ENCODE assay signal across 8 cellular contexts in genomic region chr20:33862709-33863403, GRCh38. TPM values are rescaled to one million over a fixed set of nuclear protein-coding genes. Genes with fewer than 3 reads are reported as not detected.
A peak's percentile ranks its signal among the peaks of the same experiment; 100 is the strongest.
DNase-seq lines count a peak whose midpoint lies in the region; ATAC-seq and TF ChIP-seq lines count a peak whose summit lies in the region.

No MANE protein-coding gene starts in this region.

- H3K27me3 Mint-ChIP-seq in CD8-positive, alpha-beta memory T cell: peaks cover 0 to 1% of the 10 kb centered on the region in 2 donors

- no peaks in the 10 kb centered on the region for H3K27me3 ChIP-seq in CD8-positive, alpha-beta memory T cell (ENCODE audit: insufficient read depth, low read length, poor library complexity, severe bottlenecking)
- H3K27me3 ChIP-seq in iPS DF 6.9 (ENCODE audit: control insufficient read depth, insufficient read depth, low read length) (no peaks in the 10 kb centered on the region), smooth muscle cell (ENCODE audit: low read depth) (no peaks in the 10 kb centered on the region)

- no peaks in the 10 kb centered on the region for H3K9me3 Mint-ChIP-seq in CD8-positive, alpha-beta memory T cell

- H3K27ac ChIP-seq in CD8-positive, alpha-beta memory T cell (ENCODE audit: low read depth, low read length): no peak overlapping the region
- H3K27ac ChIP-seq in iPS DF 6.9 (ENCODE audit: low read length): no peak overlapping the region
- no peak overlapping the region for H3K27ac ChIP-seq in smooth muscle cell (ENCODE audit: low read depth)

- H3K4me3 Mint-ChIP-seq in CD8-positive, alpha-beta memory T cell: no peak overlapping the region

- H4K20me1 ChIP-seq in smooth muscle cell (ENCODE audit: low read depth): no peaks in the 10 kb centered on the region

- H3K9ac ChIP-seq in smooth muscle cell (ENCODE audit: low read depth): no peak overlapping the region

- H3K9me3 ChIP-seq in CD8-positive, alpha-beta memory T cell (ENCODE audit: low read length): no peaks in the 10 kb centered on the region
- no peaks in the 10 kb centered on the region for H3K9me3 ChIP-seq in iPS DF 6.9 (ENCODE audit: control insufficient read depth, insufficient read depth, low read length)
- H3K9me3 ChIP-seq in smooth muscle cell (replicated peaks; ENCODE audit: low read depth): no peaks in the 10 kb centered on the region

- POLR2A ChIA-PET in CD8-positive, alpha-beta memory T cell (lab: Charles Lee): no interaction called here

- H3K4me1 Mint-ChIP-seq in CD8-positive, alpha-beta memory T cell: peaks cover 21 to 22% (median 21%) of the 10 kb centered on the region in 3 donors

- no peaks in the 10 kb centered on the region for H3K36me3 ChIP-seq in CD8-positive, alpha-beta memory T cell (ENCODE audit: insufficient read depth, low read length)
- no peaks in the 10 kb centered on the region for H3K36me3 ChIP-seq in iPS DF 6.9 (ENCODE audit: control insufficient read depth, insufficient read depth, low read length)
- no peaks in the 10 kb centered on the region for H3K36me3 ChIP-seq in smooth muscle cell (ENCODE audit: low read depth)

- no peak overlapping the region for H3K4me3 ChIP-seq in CD8-positive, alpha-beta memory T cell (ENCODE audit: low read length)
- H3K4me3 ChIP-seq in astrocyte of the cerebellum (ENCODE audit: low read depth, low read length) (peak overlapping the region; percentile 14), iPS DF 6.9 (ENCODE audit: low read length) (peak overlapping the region; percentile 24; the same call in 1 of the 2 replicates), smooth muscle cell (peak overlapping the region; percentile 6)

- H3K4me1 ChIP-seq in CD8-positive, alpha-beta memory T cell (ENCODE audit: insufficient read depth, low read length): peaks cover 28% of the 10 kb centered on the region
- H3K4me1 ChIP-seq in iPS DF 6.9 (ENCODE audit: control insufficient read depth, insufficient read depth, low read length) (peaks cover 5% of the 10 kb centered on the region), smooth muscle cell (ENCODE audit: low read depth) (peaks cover 4% of the 10 kb centered on the region)

- no CpG with 5 or more reads among the region's 32 CpGs for WGBS in iPS DF 6.9 (ENCODE audit: insufficient coverage, insufficient read length)
- 46% methylated on average over 24 of the region's 32 CpGs for WGBS in smooth muscle cell (ENCODE audit: low lambda C conversion rate)

- CTCF ChIA-PET in CD8-positive, alpha-beta memory T cell (lab: Charles Lee): interaction anchor here (0.9 to 1.6 kb wide), 3 partner anchors 10 to 36 kb away, joined by 3 to 5 read pairs (median 4); no protein-coding TSS in a partner anchor

- H3F3A ChIP-seq in smooth muscle cell (ENCODE audit: low read depth): peaks cover 8% of the 10 kb centered on the region

- peak overlapping the region; percentile 26 for H2AFZ ChIP-seq in smooth muscle cell (ENCODE audit: low read depth)

- peaks cover 0 to 8% (median 0%) of the 10 kb centered on the region in 3 donors for H3K36me3 Mint-ChIP-seq in CD8-positive, alpha-beta memory T cell

- in situ Hi-C loops in astrocyte of the cerebellum (cut with HindIII; ENCODE audit: low sequenced_read_pairs): no loop called here

- peak in 4 of 5 donors; percentile 19 to 59 (median 32) for DNase-seq in CD8-positive, alpha-beta memory T cell
- DNase-seq in astrocyte of the cerebellum (ENCODE audit: low read depth) (peak; percentile 62), iPS DF 6.9 (ENCODE audit: low read depth, low spot score) (peak; percentile 31), smooth muscle cell (lab: John Stamatoyannopoulos, UW; ENCODE audit: unreplicated experiment) (peak; percentile 14), NCI-H2029 (lab: John Stamatoyannopoulos, UW) (no peak)

- H3K27ac Mint-ChIP-seq in CD8-positive, alpha-beta memory T cell: no peak overlapping the region

- ATAC-seq in HG03280 (IDR thresholded peaks at IDR 0.05; ENCODE audit: unreplicated experiment) (peak; percentile 55), SK-N-SH treated with all-trans-retinoic acid at 6 μM for 48 hours (peak; percentile 80), GM21447 (IDR thresholded peaks at IDR 0.05; ENCODE audit: unreplicated experiment) (no peak)

- TF ChIP-seq CTCF in astrocyte of the cerebellum (IDR thresholded peaks at IDR 0.05; ENCODE audit: low read depth, low read length, missing control alignments) (peak; percentile 70), smooth muscle cell (IDR thresholded peaks at IDR 0.05; ENCODE audit: borderline replicate concordance, insufficient read depth, poor library complexity, severe bottlenecking) (peak; percentile 64)

- no peaks in the 10 kb centered on the region for H3K79me2 ChIP-seq in smooth muscle cell (ENCODE audit: low read depth)

- H3K4me2 ChIP-seq in smooth muscle cell: peak overlapping the region; percentile 75

TF ChIP-seq in SK-N-SH treated with all-trans-retinoic acid at 6 μM for 48 hours, 23 proteins besides CTCF, POLR2A, EP300 and RAD21:
- no peak for TF ChIP-seq PPARA (CRISPR knock-in tag; IDR thresholded peaks at IDR 0.05; ENCODE audit: borderline replicate concordance)
- TF ChIP-seq OSR1 (CRISPR knock-in tag; IDR thresholded peaks at IDR 0.05): no peak

RNA-seq across cellular contexts. Expression of gene CHMP4B, which starts 51.7 kb away (rescaled TPM):
- total RNA-seq in CD8-positive, alpha-beta memory T cell: 10 to 100 TPM; 78.3 to 79.9 TPM
- 5.7 TPM for polyA plus RNA-seq in CD8-positive, alpha-beta memory T cell
- 49.4 and 52.7 TPM in 2 replicates for total RNA-seq in smooth muscle cell
- polyA plus RNA-seq in smooth muscle cell: 6.2 and 7.1 TPM in 2 replicates
